1 cellular context compared by ENCODE assay signal in the genomic region with DNA sequence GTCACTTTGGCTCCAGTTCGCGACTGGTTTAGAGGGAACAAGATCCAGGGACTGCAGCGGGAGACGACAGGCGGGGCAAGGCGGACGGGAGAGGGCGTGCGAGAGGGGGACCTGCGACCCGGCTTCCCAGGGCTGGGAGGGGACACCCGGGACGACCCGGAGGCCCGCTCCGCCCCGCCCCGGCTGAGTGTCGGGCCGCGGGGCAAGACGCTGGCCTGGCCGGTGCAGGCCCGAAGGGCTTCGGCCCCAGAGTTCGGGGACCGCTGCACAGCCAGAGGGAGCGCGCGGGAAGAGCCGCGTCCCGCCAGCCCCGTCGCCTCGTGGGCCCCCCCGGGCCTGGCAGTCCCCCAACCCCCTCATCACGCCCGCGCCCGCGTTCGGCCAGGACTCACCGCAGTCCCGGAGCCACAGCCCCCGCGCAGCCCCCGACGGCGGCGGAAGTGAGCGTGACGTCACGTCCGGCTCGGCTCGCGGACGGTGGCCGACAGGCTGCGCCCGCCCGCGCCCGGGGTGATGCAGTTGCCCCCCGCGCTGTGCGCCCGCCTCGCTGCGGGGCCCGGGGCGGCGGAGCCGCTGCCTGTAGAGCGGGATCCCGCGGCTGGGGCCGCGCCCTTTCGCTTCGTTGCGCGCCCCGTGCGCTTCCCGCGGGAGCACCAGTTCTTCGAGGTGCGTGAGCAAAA.
TF ChIP-seq lines count a peak whose summit lies in the region.

A gene with protein sequence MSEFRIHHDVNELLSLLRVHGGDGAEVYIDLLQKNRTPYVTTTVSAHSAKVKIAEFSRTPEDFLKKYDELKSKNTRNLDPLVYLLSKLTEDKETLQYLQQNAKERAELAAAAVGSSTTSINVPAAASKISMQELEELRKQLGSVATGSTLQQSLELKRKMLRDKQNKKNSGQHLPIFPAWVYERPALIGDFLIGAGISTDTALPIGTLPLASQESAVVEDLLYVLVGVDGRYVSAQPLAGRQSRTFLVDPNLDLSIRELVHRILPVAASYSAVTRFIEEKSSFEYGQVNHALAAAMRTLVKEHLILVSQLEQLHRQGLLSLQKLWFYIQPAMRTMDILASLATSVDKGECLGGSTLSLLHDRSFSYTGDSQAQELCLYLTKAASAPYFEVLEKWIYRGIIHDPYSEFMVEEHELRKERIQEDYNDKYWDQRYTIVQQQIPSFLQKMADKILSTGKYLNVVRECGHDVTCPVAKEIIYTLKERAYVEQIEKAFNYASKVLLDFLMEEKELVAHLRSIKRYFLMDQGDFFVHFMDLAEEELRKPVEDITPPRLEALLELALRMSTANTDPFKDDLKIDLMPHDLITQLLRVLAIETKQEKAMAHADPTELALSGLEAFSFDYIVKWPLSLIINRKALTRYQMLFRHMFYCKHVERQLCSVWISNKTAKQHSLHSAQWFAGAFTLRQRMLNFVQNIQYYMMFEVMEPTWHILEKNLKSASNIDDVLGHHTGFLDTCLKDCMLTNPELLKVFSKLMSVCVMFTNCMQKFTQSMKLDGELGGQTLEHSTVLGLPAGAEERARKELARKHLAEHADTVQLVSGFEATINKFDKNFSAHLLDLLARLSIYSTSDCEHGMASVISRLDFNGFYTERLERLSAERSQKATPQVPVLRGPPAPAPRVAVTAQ (minus strand): TSS at position 442 of the 680 bp plus-strand sequence. CDS start 5,931 bp downstream, outside the sequence.
A gene with protein sequence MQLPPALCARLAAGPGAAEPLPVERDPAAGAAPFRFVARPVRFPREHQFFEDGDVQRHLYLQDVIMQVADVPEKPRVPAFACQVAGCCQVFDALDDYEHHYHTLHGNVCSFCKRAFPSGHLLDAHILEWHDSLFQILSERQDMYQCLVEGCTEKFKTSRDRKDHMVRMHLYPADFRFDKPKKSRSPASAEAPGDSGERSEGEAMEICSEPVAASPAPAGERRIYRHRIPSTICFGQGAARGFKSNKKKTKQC (plus strand): TSS at position 484 of the 680 bp plus-strand sequence. CDS start 30 bp downstream, at position 514.

TF ChIP-seq in PFSK-1, 5 proteins besides CTCF, POLR2A, EP300 and RAD21 (continued from another document):
- TF ChIP-seq, protein P1, sequence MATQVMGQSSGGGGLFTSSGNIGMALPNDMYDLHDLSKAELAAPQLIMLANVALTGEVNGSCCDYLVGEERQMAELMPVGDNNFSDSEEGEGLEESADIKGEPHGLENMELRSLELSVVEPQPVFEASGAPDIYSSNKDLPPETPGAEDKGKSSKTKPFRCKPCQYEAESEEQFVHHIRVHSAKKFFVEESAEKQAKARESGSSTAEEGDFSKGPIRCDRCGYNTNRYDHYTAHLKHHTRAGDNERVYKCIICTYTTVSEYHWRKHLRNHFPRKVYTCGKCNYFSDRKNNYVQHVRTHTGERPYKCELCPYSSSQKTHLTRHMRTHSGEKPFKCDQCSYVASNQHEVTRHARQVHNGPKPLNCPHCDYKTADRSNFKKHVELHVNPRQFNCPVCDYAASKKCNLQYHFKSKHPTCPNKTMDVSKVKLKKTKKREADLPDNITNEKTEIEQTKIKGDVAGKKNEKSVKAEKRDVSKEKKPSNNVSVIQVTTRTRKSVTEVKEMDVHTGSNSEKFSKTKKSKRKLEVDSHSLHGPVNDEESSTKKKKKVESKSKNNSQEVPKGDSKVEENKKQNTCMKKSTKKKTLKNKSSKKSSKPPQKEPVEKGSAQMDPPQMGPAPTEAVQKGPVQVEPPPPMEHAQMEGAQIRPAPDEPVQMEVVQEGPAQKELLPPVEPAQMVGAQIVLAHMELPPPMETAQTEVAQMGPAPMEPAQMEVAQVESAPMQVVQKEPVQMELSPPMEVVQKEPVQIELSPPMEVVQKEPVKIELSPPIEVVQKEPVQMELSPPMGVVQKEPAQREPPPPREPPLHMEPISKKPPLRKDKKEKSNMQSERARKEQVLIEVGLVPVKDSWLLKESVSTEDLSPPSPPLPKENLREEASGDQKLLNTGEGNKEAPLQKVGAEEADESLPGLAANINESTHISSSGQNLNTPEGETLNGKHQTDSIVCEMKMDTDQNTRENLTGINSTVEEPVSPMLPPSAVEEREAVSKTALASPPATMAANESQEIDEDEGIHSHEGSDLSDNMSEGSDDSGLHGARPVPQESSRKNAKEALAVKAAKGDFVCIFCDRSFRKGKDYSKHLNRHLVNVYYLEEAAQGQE (IDR thresholded peaks at IDR 0.05; ENCODE audit: insufficient read depth in 1 of 2, low read depth in 2 of 2, low read length in 2 of 2), result 0 out of 4 replicates have a peak, but pooled peaks of 1 of the 2 experiments have one; percentile 26
- TF ChIP-seq SIN3A (IDR thresholded peaks at IDR 0.05; ENCODE audit: borderline replicate concordance, insufficient read depth, low read length) (0 out of 2 replicates have a peak, but pooled peaks have one; percentile 21), POLR2AphosphoS5 (IDR thresholded peaks at IDR 0.05; ENCODE audit: low read depth, low read length) (peak; percentile 58), FOXP2 (optimal IDR thresholded peaks at IDR 0.05; ENCODE audit: borderline replicate concordance, extremely low read depth, extremely low read length, insufficient read depth) (peak; percentile 76)
